ENCODE assay signal across 8 cellular contexts in the genomic region with DNA sequence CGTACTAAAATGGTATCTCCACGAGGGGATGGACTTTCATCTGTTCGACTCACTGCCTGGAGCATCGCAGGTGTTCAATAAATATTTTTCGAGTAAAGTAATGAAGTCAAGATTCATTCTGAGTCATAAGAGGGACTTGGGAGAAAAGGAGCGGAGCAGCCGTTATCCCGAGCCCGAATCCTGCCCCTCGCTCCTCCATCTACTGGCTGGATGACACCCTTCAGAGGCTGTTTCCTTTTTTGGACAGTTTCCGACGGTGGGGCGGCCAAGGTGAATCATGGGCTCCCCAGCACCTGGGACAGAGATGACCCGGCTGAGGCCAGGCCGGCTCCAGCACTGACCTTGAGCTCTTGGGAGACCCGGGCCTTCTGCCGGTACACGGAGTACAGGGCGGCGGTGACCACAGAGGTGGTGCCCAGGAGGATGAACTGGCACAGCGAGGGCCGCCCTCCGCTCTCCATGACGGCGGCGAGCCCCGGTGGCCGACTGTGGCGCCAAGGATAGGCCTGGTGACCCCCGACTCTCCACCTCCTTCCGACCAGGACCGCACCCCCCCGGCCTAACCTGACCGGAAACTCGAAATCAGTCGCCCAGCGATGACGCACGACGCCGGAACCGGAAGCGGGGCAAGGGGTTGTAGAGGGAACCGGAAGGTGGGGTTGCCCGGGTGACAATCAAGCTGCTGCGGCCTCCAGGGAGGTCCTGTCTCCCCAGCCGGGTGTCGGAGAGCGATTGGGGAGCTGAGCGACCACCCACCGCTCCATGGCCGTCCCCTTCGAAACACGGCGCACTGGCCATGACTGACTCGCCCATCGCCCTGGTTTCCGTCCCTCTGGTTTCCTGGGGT. TPM values are rescaled to one million over a fixed set of nuclear protein-coding genes. Genes with fewer than 3 reads are reported as not detected.
DNase-seq lines count a peak whose midpoint lies in the region; ATAC-seq and TF ChIP-seq lines count a peak whose summit lies in the region.

A gene with protein sequence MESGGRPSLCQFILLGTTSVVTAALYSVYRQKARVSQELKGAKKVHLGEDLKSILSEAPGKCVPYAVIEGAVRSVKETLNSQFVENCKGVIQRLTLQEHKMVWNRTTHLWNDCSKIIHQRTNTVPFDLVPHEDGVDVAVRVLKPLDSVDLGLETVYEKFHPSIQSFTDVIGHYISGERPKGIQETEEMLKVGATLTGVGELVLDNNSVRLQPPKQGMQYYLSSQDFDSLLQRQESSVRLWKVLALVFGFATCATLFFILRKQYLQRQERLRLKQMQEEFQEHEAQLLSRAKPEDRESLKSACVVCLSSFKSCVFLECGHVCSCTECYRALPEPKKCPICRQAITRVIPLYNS (minus strand): TSS at position 588 of the 847 bp plus-strand sequence. CDS start 127 bp downstream, at position 461.

- no peaks in the 10 kb centered on the region for H3K9me3 ChIP-seq in left lung

- H3K4me1 Mint-ChIP-seq in dendritic cell treated with granulocyte-macrophage colony-stimulating factor and Interleukin-4, amounts not matched to agents 40 ng/mL and 50 ng/mL, for 4 days (ENCODE audit: low read depth) = peaks cover 18% of the 10 kb centered on the region

- ATAC-seq in GM19351 (IDR thresholded peaks at IDR 0.05; ENCODE audit: unreplicated experiment) = peak; percentile 93
- ATAC-seq in HG03565 (IDR thresholded peaks at IDR 0.05; ENCODE audit: unreplicated experiment) = peak; percentile 59
- ATAC-seq in left lung = peak; percentile 98

- peak within 1 kb of the TSS; percentile 98 for H3K4me3 ChIP-seq in BJ (ENCODE audit: low read depth, low read length)
- H3K4me3 ChIP-seq in left lung = peak within 1 kb of the TSS; percentile 92 to 97

- H3K36me3 Mint-ChIP-seq in dendritic cell treated with granulocyte-macrophage colony-stimulating factor and Interleukin-4, amounts not matched to agents 40 ng/mL and 50 ng/mL, for 4 days (ENCODE audit: low read depth) = peaks cover 29% of the 10 kb centered on the region

- TF ChIP-seq CTCF in BJ (IDR thresholded peaks at IDR 0.05; ENCODE audit: insufficient read depth, low read depth, low read length) (0 out of 2 replicates have a peak, but pooled peaks have one; percentile 7), left lung (IDR thresholded peaks at IDR 0.05) (no peak)

- H3K4me1 ChIP-seq in left lung = peaks cover 13 to 30% of the 10 kb centered on the region in 2 donors

- H3K27me3 Mint-ChIP-seq in dendritic cell treated with granulocyte-macrophage colony-stimulating factor and Interleukin-4, amounts not matched to agents 40 ng/mL and 50 ng/mL, for 4 days = peaks cover 16% of the 10 kb centered on the region

- H3K27ac Mint-ChIP-seq in dendritic cell treated with granulocyte-macrophage colony-stimulating factor and Interleukin-4, amounts not matched to agents 40 ng/mL and 50 ng/mL, for 4 days = peak within 1 kb of the TSS; percentile 93

- DNase-seq in BJ (ENCODE audit: low read depth) (peak; percentile 56), NCI-H774 (lab: John Stamatoyannopoulos, UW) (peak; percentile 80), left lung (peak; percentile 95 to 97)
- DNase-seq in activated CD4-positive, alpha-beta T cell treated with anti-CD3 and anti-CD28 coated beads, Interleukin-2, amount 50 U/mL, for 4 hours = peak; percentile 90 to 92
- DNase-seq in stimulated activated CD4-positive, alpha-beta T cell treated with anti-CD3 and anti-CD28 coated beads, Interleukin-2, amount 100 ng/mL, for 4 hours (ENCODE audit: low read depth) = peak; percentile 88

- POLR2A ChIA-PET in BJ (lab: Charles Lee) = no interaction called here

- intact Hi-C loops in dendritic cell treated with granulocyte-macrophage colony-stimulating factor and Interleukin-4, amounts not matched to agents 40 ng/mL and 50 ng/mL, for 4 days (cut with micrococcal nuclease) = no loop called here
- intact Hi-C loops in left lung (cut with DNase I) = no loop called here

- no peaks in the 10 kb centered on the region for H3K9me3 Mint-ChIP-seq in dendritic cell treated with granulocyte-macrophage colony-stimulating factor and Interleukin-4, amounts not matched to agents 40 ng/mL and 50 ng/mL, for 4 days

- H3K4me3 Mint-ChIP-seq in dendritic cell treated with granulocyte-macrophage colony-stimulating factor and Interleukin-4, amounts not matched to agents 40 ng/mL and 50 ng/mL, for 4 days = peak within 1 kb of the TSS; percentile 81

- no peaks in the 10 kb centered on the region; the same call in 1 of the 2 replicates for H3K27me3 ChIP-seq in BJ (ENCODE audit: control insufficient read depth, insufficient read depth, low read length)
- peaks cover 0 to 13% of the 10 kb centered on the region in 2 donors for H3K27me3 ChIP-seq in left lung

- CTCF ChIA-PET in BJ (lab: Yijun Ruan, JAX) = interaction anchor here (1.1 kb wide), 1 partner anchor 14 kb away, joined by 4 read pairs; no protein-coding TSS in a partner anchor

- 0 out of 2 replicates have a peak, but pooled peaks cover 1% of the 10 kb centered on the region for H3K36me3 ChIP-seq in BJ (ENCODE audit: control insufficient read depth, insufficient read depth, low read length)
- H3K36me3 ChIP-seq in left lung = peaks cover 0 to 11% of the 10 kb centered on the region in 2 donors

- H3K27ac ChIP-seq in left lung = peak within 1 kb of the TSS; percentile 57 to 86

RNA-seq across cellular contexts. Expression of the gene that starts here (rescaled TPM):
- 30.3 and 46.1 TPM in 2 replicates for polyA plus RNA-seq in BJ (2011; rRNA removed)
- polyA minus RNA-seq in BJ (2011; rRNA and poly(A)+ RNA removed) = 19.8 and 26.5 TPM in 2 replicates
- 10 to 100 TPM; 27.8 to 36.0 TPM for total RNA-seq in left lung

Comparison
In these comparisons a context has a peak if more than half of its experiments do, and no peak if none do; other contexts are left out.
1. Peak in every context shown above with its lines: DNase-seq, ATAC-seq, H3K4me3 ChIP-seq and H3K27ac ChIP-seq.